Comparison of ENCODE assay signal across 13 cellular contexts in the genomic region with DNA sequence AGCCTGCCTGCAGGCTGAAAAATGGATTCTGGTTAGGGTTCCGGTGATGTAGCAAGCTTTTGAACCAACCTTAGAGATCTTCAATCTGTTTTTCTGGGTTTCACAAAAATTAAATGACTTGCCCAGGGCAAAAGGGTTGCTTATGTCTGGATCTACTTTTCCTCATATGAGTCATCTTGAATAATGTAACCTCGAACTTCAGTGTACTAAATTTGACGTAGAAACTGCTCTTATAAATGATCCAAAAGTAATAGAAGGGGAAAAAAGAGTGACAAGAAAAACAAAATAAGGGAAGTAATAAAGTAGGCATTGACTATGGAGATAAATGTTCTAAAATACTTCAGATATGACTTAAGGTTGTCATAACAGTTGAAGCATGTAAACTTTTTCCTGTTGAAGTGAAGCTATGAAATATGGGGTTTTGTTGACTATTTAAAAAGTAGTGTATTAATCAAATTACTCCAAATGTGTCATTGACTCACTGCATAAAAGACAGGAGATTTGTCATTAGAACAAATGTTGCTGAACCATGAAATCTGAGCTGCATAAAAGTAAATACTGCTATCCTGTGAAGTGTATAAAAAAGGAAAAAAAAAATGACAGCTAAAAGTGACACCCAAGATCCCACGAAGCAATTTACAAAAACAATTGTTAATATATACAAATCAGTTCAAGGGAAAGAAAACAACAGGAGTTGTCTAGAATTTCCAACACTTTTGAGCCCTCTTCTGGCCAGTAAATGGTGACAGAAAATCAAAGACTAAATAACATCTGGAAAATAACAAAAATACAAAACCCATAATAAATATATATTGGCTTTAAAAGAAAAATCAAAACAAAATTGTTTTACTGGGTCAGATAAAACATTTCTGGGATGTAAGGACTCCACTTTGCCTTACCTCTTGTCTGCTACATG.
DNase-seq lines count a peak whose midpoint lies in the region; ATAC-seq, FAIRE-seq and TF ChIP-seq lines count a peak whose summit lies in the region.
"Had no signal": no experiment of that assay in that cellular context is flagged by ENCODE, and none has a peak within 500 bp of the region (broad histone marks: within the 10 kb centered on the region; RNA-seq: fewer than 3 reads in every experiment).

No MANE protein-coding gene starts in this region.

- H3K9me3 ChIP-seq in SK-N-MC (ENCODE audit: low read depth, low read length) (no peaks in the 10 kb centered on the region), mucosa of descending colon (no peaks in the 10 kb centered on the region)

- no peaks in the 10 kb centered on the region for H3K36me3 ChIP-seq in SK-N-MC (ENCODE audit: insufficient read depth, low read length)
- H3K36me3 ChIP-seq in mucosa of descending colon (ENCODE audit: low read depth) = no peaks in the 10 kb centered on the region

- no peak overlapping the region for H3K27ac Mint-ChIP-seq in progenitor cell of endocrine pancreas
- H3K27ac Mint-ChIP-seq: activated naive CD8-positive, alpha-beta T cell treated with anti-CD3 and anti-CD28 coated beads, Interleukin-2, amount 10 ng/mL, durations not matched to agents 7 days and 5 days; stimulated activated memory B cell treated with anti-CD40 and anti-IgM and Interleukin-4, amounts not matched to agents 10 μg/mL and 1 μg/mL and 100 μg/mL, for 72 hours had no signal

- H3K4me1 Mint-ChIP-seq in progenitor cell of endocrine pancreas (ENCODE audit: low read depth) = peaks cover 8% of the 10 kb centered on the region
- H3K4me1 Mint-ChIP-seq: activated naive CD8-positive, alpha-beta T cell treated with anti-CD3 and anti-CD28 coated beads, Interleukin-2, amount 10 ng/mL, durations not matched to agents 7 days and 5 days; stimulated activated memory B cell treated with anti-CD40 and anti-IgM and Interleukin-4, amounts not matched to agents 10 μg/mL and 1 μg/mL and 100 μg/mL, for 72 hours had no signal

- TF ChIP-seq POLR2A in H54 (IDR thresholded peaks at IDR 0.05; ENCODE audit: low read depth, low read length) = no peak

- H3K4me3 Mint-ChIP-seq in progenitor cell of endocrine pancreas (ENCODE audit: low read depth) = no peak overlapping the region
- H3K4me3 Mint-ChIP-seq: activated naive CD8-positive, alpha-beta T cell treated with anti-CD3 and anti-CD28 coated beads, Interleukin-2, amount 10 ng/mL, durations not matched to agents 7 days and 5 days; neural crest cell; stimulated activated memory B cell treated with anti-CD40 and anti-IgM and Interleukin-4, amounts not matched to agents 10 μg/mL and 1 μg/mL and 100 μg/mL, for 72 hours had no signal

- peak overlapping the region; percentile 70 for H3K9ac ChIP-seq in SK-N-MC (ENCODE audit: insufficient read length)

- H3K27me3 Mint-ChIP-seq in progenitor cell of endocrine pancreas = no peaks in the 10 kb centered on the region

- intact Hi-C loops in mucosa of descending colon (cut with DNase I, micrococcal nuclease) = no loop called here

- no peak for TF ChIP-seq CTCF in progenitor cell of endocrine pancreas (IDR thresholded peaks at IDR 0.05; ENCODE audit: unreplicated experiment)
- TF ChIP-seq CTCF in mucosa of descending colon (IDR thresholded peaks at IDR 0.05) = no peak

- H3K4me3 ChIP-seq in SK-N-MC (peak overlapping the region; percentile 67), mucosa of descending colon (no peak overlapping the region)

- H3K4me1 ChIP-seq in mucosa of descending colon (ENCODE audit: low read depth) = peaks cover 7% of the 10 kb centered on the region

- peak overlapping the region; percentile 93 for H3K27ac ChIP-seq in SK-N-MC

- H3K9me3 Mint-ChIP-seq in progenitor cell of endocrine pancreas (ENCODE audit: low read depth) = peaks cover 4% of the 10 kb centered on the region
- H3K9me3 Mint-ChIP-seq: activated naive CD8-positive, alpha-beta T cell treated with anti-CD3 and anti-CD28 coated beads, Interleukin-2, amount 10 ng/mL, durations not matched to agents 7 days and 5 days; neural crest cell; stimulated activated memory B cell treated with anti-CD40 and anti-IgM and Interleukin-4, amounts not matched to agents 10 μg/mL and 1 μg/mL and 100 μg/mL, for 72 hours had no signal

- no peaks in the 10 kb centered on the region for H3K36me3 Mint-ChIP-seq in progenitor cell of endocrine pancreas (ENCODE audit: insufficient read depth)
- H3K36me3 Mint-ChIP-seq: activated naive CD8-positive, alpha-beta T cell treated with anti-CD3 and anti-CD28 coated beads, Interleukin-2, amount 10 ng/mL, durations not matched to agents 7 days and 5 days; stimulated activated memory B cell treated with anti-CD40 and anti-IgM and Interleukin-4, amounts not matched to agents 10 μg/mL and 1 μg/mL and 100 μg/mL, for 72 hours had no signal

- no peak for ATAC-seq in mucosa of descending colon
- ATAC-seq: stimulated activated memory B cell treated with anti-CD40 and anti-IgM and Interleukin-4, amounts not matched to agents 10 μg/mL and 1 μg/mL and 100 μg/mL, for 72 hours had no signal

- DNase-seq in H54 (ENCODE audit: insufficient read length, low spot score) (peak; percentile 23), SK-N-MC (ENCODE audit: low read depth, low spot score) (peak; percentile 84), fibroblast of peridontal ligament (ENCODE audit: extremely low read depth) (peak; percentile 78), renal cortical epithelial cell (ENCODE audit: low read depth) (peak; percentile 83), HuH-7.5 (ENCODE audit: low spot score) (no peak), progenitor cell of endocrine pancreas (ENCODE audit: low spot score, unreplicated experiment) (no peak), DMS79 treated with DMSO at 0.1 percent for 48 hours (lab: John Stamatoyannopoulos, UW) (no peak), mucosa of descending colon (no peak)
- DNase-seq: activated naive CD8-positive, alpha-beta T cell treated with anti-CD3 and anti-CD28 coated beads, Interleukin-2, amount 10 ng/mL, durations not matched to agents 7 days and 5 days; effector memory CD4-positive, alpha-beta T cell; NCI-H1436 had no signal

- peak; percentile 87 for FAIRE-seq in H54 (lab: Jason Lieb, UNC)

Comparison
In these comparisons a context has a peak if more than half of its experiments do, and no peak if none do; other contexts are left out.
1. DNase-seq: peak in H54 (single experiment), SK-N-MC (single experiment), fibroblast of peridontal ligament (single experiment) and renal cortical epithelial cell (single experiment); none in HuH-7.5 (single experiment), progenitor cell of endocrine pancreas (single experiment), DMS79 treated with DMSO at 0.1 percent for 48 hours (single experiment) and mucosa of descending colon (0 of 3).